8 cellular contexts compared by ENCODE assay signal in the genomic region with DNA sequence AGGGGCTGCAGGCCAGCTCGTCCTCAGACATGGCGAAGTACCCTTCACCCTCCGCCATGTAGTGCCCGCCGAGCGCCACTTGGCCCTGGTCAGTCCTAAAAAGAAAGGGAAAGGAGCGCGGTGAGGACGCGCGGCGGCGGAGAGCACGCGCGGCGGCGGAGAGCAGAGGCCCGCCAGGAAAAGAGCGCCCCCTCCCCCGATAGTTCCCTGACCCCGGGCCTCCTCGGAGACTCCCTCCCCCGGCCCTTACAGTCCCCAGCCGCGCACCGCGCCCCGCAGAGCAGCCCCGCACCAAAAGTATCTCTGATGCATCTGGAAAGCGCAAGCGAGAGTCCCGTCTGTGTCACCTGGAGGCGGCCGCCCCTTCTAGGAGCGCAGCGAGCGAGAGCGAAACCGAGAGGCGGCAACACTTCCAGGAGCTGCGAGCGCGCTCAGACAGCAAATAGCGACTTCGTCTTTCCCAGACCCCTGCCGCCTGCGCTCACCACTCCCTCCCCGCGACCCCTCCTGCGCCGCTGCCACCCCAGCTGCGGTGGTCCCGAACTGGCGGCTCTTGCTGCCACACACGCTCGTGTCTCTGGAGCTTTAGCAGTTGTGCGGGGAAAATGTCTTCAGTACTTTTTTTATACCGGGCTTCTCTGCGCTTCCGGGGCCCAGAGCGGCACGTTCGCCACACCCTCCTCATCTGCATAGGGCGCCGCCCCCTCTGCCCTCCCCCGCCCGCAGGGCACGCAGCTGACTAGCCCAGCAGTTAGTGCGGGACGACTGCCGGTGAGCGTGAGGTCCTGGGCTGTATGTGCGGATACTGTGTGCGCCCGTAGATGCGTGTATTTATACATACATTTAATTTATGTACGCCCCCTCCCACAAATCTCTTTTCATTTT. TPM values are rescaled to one million over a fixed set of nuclear protein-coding genes. Genes with fewer than 3 reads are reported as not detected.
DNase-seq lines count a peak whose midpoint lies in the region; ATAC-seq and TF ChIP-seq lines count a peak whose summit lies in the region.

TSS of gene TENT5A (minus strand) at position 598 of the 885 bp plus-strand sequence. CDS start at position 58, 540 bp downstream.

- 0 to 1% methylated on average over 7 to 73 of the region's 78 CpGs for WGBS in upper lobe of left lung, 2 donors

- ATAC-seq in left cardiac atrium (peak; percentile 85 to 92), upper lobe of left lung (ENCODE audit: low FRiP score in 2 of 2) (peak; percentile 93 to 96)

- no peaks in the 10 kb centered on the region for H3K36me3 ChIP-seq in upper lobe of left lung

- H3K4me1 ChIP-seq in upper lobe of left lung: peaks cover 18 to 37% (median 23%) of the 10 kb centered on the region in 4 donors

- peaks cover 18% of the 10 kb centered on the region for H3K4me1 Mint-ChIP-seq in progenitor cell of endocrine pancreas (ENCODE audit: low read depth)

- H3K27me3 ChIP-seq in upper lobe of left lung: no peaks in the 10 kb centered on the region

- intact Hi-C loops in left cardiac atrium (cut with DNase I): loop anchor here in 1 of 2 donors (5.0 to 10.0 kb wide), 6 partner anchors 232 to 1145 kb away; no protein-coding TSS in a partner anchor

- H3K9me3 Mint-ChIP-seq in progenitor cell of endocrine pancreas (ENCODE audit: low read depth): no peaks in the 10 kb centered on the region

- H3K27ac Mint-ChIP-seq in progenitor cell of endocrine pancreas: peak within 1 kb of the TSS; percentile 99

- TF ChIP-seq CTCF in HFF-Myc (IDR thresholded peaks at IDR 0.05; ENCODE audit: low read depth, low read length, missing control alignments) (no peak), NB4 (IDR thresholded peaks at IDR 0.05; ENCODE audit: low read depth, low read length) (peak; percentile 16), progenitor cell of endocrine pancreas (IDR thresholded peaks at IDR 0.05; ENCODE audit: unreplicated experiment) (peak; percentile 28), upper lobe of left lung (IDR thresholded peaks at IDR 0.05) (peak in 3 of 6 experiments; percentile 5 to 13 (median 10))

- peaks cover 4% of the 10 kb centered on the region for H3K36me3 Mint-ChIP-seq in progenitor cell of endocrine pancreas (ENCODE audit: insufficient read depth)

- peak within 1 kb of the TSS; percentile 94 to 98 (median 97) for H3K27ac ChIP-seq in upper lobe of left lung

- TF ChIP-seq EP300 in upper lobe of left lung (IDR thresholded peaks at IDR 0.05): peak in 1 of 4 donors; percentile 29

- TF ChIP-seq POLR2A in GM10847 (IDR thresholded peaks at IDR 0.05; ENCODE audit: extremely low read depth, insufficient read length) (peak; percentile 17), NB4 (IDR thresholded peaks at IDR 0.05; ENCODE audit: extremely low read depth, insufficient read length) (peak; percentile 94), upper lobe of left lung (IDR thresholded peaks at IDR 0.05) (peak in 3 of 4 donors; percentile 80 to 87 (median 84))

- no peaks in the 10 kb centered on the region for H3K9me3 ChIP-seq in upper lobe of left lung

- peak within 1 kb of the TSS; percentile 94 for H3K4me3 Mint-ChIP-seq in progenitor cell of endocrine pancreas (ENCODE audit: low read depth)

- no peaks in the 10 kb centered on the region for H3K27me3 Mint-ChIP-seq in progenitor cell of endocrine pancreas

- H3K4me3 ChIP-seq in HFF-Myc (replicated peaks; ENCODE audit: low read depth, low read length) (peak within 1 kb of the TSS; percentile 60), NB4 (ENCODE audit: low read depth, low read length) (peak within 1 kb of the TSS; percentile 99), upper lobe of left lung (peak within 1 kb of the TSS; percentile 62 to 88 (median 70))

- DNase-seq in HFF-Myc (ENCODE audit: extremely low read depth, low read depth) (no peak), NB4 (ENCODE audit: low read depth) (peak; percentile 97), T-helper 1 cell (peak; percentile 66 to 85 (median 69)), amniotic epithelial cell (ENCODE audit: low read depth) (peak; percentile 92), left cardiac atrium (peak; percentile 93), progenitor cell of endocrine pancreas (ENCODE audit: low spot score, unreplicated experiment) (peak; percentile 81), upper lobe of left lung (peak; percentile 96 to 97)

RNA-seq across cellular contexts. Expression of gene TENT5A, which starts in this region (rescaled TPM):
- 10 to 100 TPM; 30.0 to 36.6 TPM for total RNA-seq in left cardiac atrium
- 8.1 and 9.6 TPM in 2 replicates for total RNA-seq in progenitor cell of endocrine pancreas
- 10 to 100 TPM in 5 of 6 donors, 1 to 10 TPM in 1; 9.5 to 21.9 (median 18.6) TPM for total RNA-seq in upper lobe of left lung

Comparison
In these comparisons a context has a peak if more than half of its experiments do, and no peak if none do; other contexts are left out.
1. POLR2A ChIP-seq: peak in every context shown above with its lines; median percentile 94 in NB4; 84 in upper lobe of left lung; 17 in GM10847.